In genomic region chr7:39833180-39833788, GRCh38 we compare ENCODE assay signal across 1 cellular context.
TF ChIP-seq lines count a peak whose summit lies in the region.

No MANE protein-coding gene starts in this region.

TF ChIP-seq in HepG2, 621 proteins besides CTCF, POLR2A, EP300 and RAD21 (continued from another document):
- TF ChIP-seq, protein P1, sequence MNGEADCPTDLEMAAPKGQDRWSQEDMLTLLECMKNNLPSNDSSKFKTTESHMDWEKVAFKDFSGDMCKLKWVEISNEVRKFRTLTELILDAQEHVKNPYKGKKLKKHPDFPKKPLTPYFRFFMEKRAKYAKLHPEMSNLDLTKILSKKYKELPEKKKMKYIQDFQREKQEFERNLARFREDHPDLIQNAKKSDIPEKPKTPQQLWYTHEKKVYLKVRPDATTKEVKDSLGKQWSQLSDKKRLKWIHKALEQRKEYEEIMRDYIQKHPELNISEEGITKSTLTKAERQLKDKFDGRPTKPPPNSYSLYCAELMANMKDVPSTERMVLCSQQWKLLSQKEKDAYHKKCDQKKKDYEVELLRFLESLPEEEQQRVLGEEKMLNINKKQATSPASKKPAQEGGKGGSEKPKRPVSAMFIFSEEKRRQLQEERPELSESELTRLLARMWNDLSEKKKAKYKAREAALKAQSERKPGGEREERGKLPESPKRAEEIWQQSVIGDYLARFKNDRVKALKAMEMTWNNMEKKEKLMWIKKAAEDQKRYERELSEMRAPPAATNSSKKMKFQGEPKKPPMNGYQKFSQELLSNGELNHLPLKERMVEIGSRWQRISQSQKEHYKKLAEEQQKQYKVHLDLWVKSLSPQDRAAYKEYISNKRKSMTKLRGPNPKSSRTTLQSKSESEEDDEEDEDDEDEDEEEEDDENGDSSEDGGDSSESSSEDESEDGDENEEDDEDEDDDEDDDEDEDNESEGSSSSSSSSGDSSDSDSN (CRISPR knock-in tag; IDR thresholded peaks at IDR 0.05), result peak; percentile 61; the same call in 1 of the 2 replicates
- TF ChIP-seq, protein P2, sequence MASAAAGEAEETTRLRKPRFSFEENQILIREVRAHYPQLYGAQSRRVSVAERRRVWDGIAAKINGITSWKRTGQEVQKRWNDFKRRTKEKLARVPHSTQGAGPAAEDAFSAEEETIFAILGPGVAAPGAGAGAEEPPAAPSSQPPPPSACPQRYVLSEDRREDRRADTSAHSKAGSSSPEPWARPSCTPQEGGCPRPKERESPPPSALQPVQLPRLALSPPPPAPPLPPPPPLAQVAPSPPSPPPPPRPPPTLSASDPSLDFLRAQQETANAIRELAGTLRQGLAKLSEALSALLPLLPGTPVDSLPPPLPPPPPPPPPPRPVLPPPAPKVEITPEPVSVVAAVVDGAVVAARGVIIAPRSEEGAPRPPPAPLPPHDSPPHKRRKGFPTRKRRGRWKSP (CRISPR knock-in tag; IDR thresholded peaks at IDR 0.05), result peak; percentile 99
TF ChIP-seq in HepG2: peak in this region for 10; not testable (repeated sequence) for 611.
